ENCODE assay signal across 16 cellular contexts in genomic region chr7:75616421-75617167, GRCh38.
"Had no signal": no experiment of that assay in that cellular context is flagged by ENCODE, and none has a peak within 500 bp of the region (broad histone marks: within the 10 kb centered on the region; RNA-seq: fewer than 3 reads in every experiment).

No MANE protein-coding gene starts in this region.

- DNase-seq: activated CD4-positive, alpha-beta T cell treated with anti-CD3 and anti-CD28 coated beads, Interleukin-2, amount 10 ng/mL, durations not matched to agents 7 days and 5 days; activated CD8-positive, alpha-beta memory T cell treated with anti-CD3 and anti-CD28 coated beads, Interleukin-2, amount 10 ng/mL, durations not matched to agents 7 days and 5 days; activated effector memory CD4-positive, alpha-beta T cell treated with Interleukin-2 at 50 U/mL for 16 hours; activated T-cell treated with anti-CD3 and anti-CD28 coated beads, Interleukin-2, amount 50 U/mL, for 24 hours; amniotic stem cell; cerebellar nuclear complex; dermis blood vessel endothelial cell; erythroblast; lower lobe of right lung; midbrain; psoas muscle; stimulated activated CD4-positive, alpha-beta T cell treated with anti-CD3 and anti-CD28 coated beads, Interleukin-2, amount 100 ng/mL, for 24 hours; stimulated activated naive CD4-positive, alpha-beta T cell treated with Interleukin-2 at 50 U/mL for 16 hours had no signal

- H3K27ac Mint-ChIP-seq: activated naive CD4-positive, alpha-beta T cell treated with anti-CD3 and anti-CD28 coated beads, Interleukin-2, amount 50 U/mL, for 24 hours; WTC11 had no signal

- H3K4me3 Mint-ChIP-seq: activated CD4-positive, alpha-beta T cell treated with anti-CD3 and anti-CD28 coated beads, Interleukin-2, amount 10 ng/mL, durations not matched to agents 7 days and 5 days; activated CD8-positive, alpha-beta memory T cell treated with anti-CD3 and anti-CD28 coated beads, Interleukin-2, amount 10 ng/mL, durations not matched to agents 7 days and 5 days; activated naive CD4-positive, alpha-beta T cell treated with anti-CD3 and anti-CD28 coated beads, Interleukin-2, amount 50 U/mL, for 24 hours; activated T-cell treated with anti-CD3 and anti-CD28 coated beads, Interleukin-2, amount 50 U/mL, for 24 hours; brain; WTC11 had no signal

- H3K9me3 Mint-ChIP-seq: activated CD4-positive, alpha-beta T cell treated with anti-CD3 and anti-CD28 coated beads, Interleukin-2, amount 10 ng/mL, durations not matched to agents 7 days and 5 days; activated naive CD4-positive, alpha-beta T cell treated with anti-CD3 and anti-CD28 coated beads, Interleukin-2, amount 50 U/mL, for 24 hours; activated T-cell treated with anti-CD3 and anti-CD28 coated beads, Interleukin-2, amount 50 U/mL, for 24 hours; brain; WTC11 had no signal

- ATAC-seq: WTC11 had no signal

- H3K36me3 Mint-ChIP-seq: activated CD8-positive, alpha-beta memory T cell treated with anti-CD3 and anti-CD28 coated beads, Interleukin-2, amount 10 ng/mL, durations not matched to agents 7 days and 5 days; activated naive CD4-positive, alpha-beta T cell treated with anti-CD3 and anti-CD28 coated beads, Interleukin-2, amount 50 U/mL, for 24 hours had no signal

- H3K27me3 Mint-ChIP-seq: activated CD4-positive, alpha-beta T cell treated with anti-CD3 and anti-CD28 coated beads, Interleukin-2, amount 10 ng/mL, durations not matched to agents 7 days and 5 days; activated CD8-positive, alpha-beta memory T cell treated with anti-CD3 and anti-CD28 coated beads, Interleukin-2, amount 10 ng/mL, durations not matched to agents 7 days and 5 days; activated naive CD4-positive, alpha-beta T cell treated with anti-CD3 and anti-CD28 coated beads, Interleukin-2, amount 50 U/mL, for 24 hours; activated T-cell treated with anti-CD3 and anti-CD28 coated beads, Interleukin-2, amount 50 U/mL, for 24 hours; brain had no signal

- H3K4me1 Mint-ChIP-seq: brain had no signal
